21 cellular contexts compared by ENCODE assay signal in genomic region chr14:52060080-52060479, GRCh38. TPM values are rescaled to one million over a fixed set of nuclear protein-coding genes. Genes with fewer than 3 reads are reported as not detected.
DNase-seq lines count a peak whose midpoint lies in the region; ATAC-seq, FAIRE-seq and TF ChIP-seq lines count a peak whose summit lies in the region.
"Had no signal": no experiment of that assay in that cellular context is flagged by ENCODE, and none has a peak within 500 bp of the region (broad histone marks: within the 10 kb centered on the region; RNA-seq: fewer than 3 reads in every experiment).

No MANE protein-coding gene starts in this region.

- H3K4me1 ChIP-seq in kidney (ENCODE audit: control insufficient read depth in 1 of 2, insufficient read depth in 1 of 2, low read depth in 1 of 2, low read length in 2 of 2): peaks cover 5 to 13% of the 10 kb centered on the region in 2 donors

- FAIRE-seq in kidney (lab: Jason Lieb, UNC): no peak
- FAIRE-seq: GM18507 had no signal

- no peak for ATAC-seq in GM18520 (IDR thresholded peaks at IDR 0.05; ENCODE audit: unreplicated experiment)
- ATAC-seq: activated CD4-positive, alpha-beta T cell treated with anti-CD3 and anti-CD28 coated beads for 36 hours; Panc1; stimulated activated memory B cell treated with anti-CD40 and anti-IgM and Interleukin-4, amounts not matched to agents 10 μg/mL and 1 μg/mL and 100 μg/mL, for 72 hours had no signal

- peak overlapping the region; percentile 65 to 66 for H3K27ac ChIP-seq in kidney (ENCODE audit: low read depth in 2 of 2, low read length in 2 of 2)
- H3K27ac ChIP-seq in temporal lobe (ENCODE audit: low read depth, low read length): peak overlapping the region; percentile 47

- no peaks in the 10 kb centered on the region for H3K9me3 ChIP-seq in kidney (ENCODE audit: control insufficient read depth in 1 of 2, low read length in 2 of 2)

- H3K9ac ChIP-seq in kidney (ENCODE audit: low read length in 2 of 2): no peak overlapping the region

- TF ChIP-seq CTCF in LNCaP clone FGC (IDR thresholded peaks at IDR 0.05; ENCODE audit: control insufficient read depth, extremely low read depth, insufficient read depth): no peak
- no peak for TF ChIP-seq CTCF in kidney (IDR thresholded peaks at IDR 0.05; ENCODE audit: borderline replicate concordance, extremely low read depth, insufficient read depth)

- DNase-seq in LNCaP clone FGC (ENCODE audit: low read depth) (peak; percentile 59), fibroblast of gingiva (ENCODE audit: low read depth) (peak; percentile 62), kidney (no peak), GM19240 (ENCODE audit: insufficient read length, low spot score) (no peak), NCI-H1417 treated with DMSO at 0.1 percent for 48 hours (lab: John Stamatoyannopoulos, UW) (no peak), NCI-H2029 (lab: John Stamatoyannopoulos, UW) (no peak)
- DNase-seq: activated CD4-positive, alpha-beta T cell treated with anti-CD3 and anti-CD28 coated beads for 36 hours; activated CD8-positive, alpha-beta memory T cell treated with anti-CD3 and anti-CD28 coated beads, Interleukin-2, amount 50 U/mL, for 48 hours; activated gamma-delta T cell treated with Interleukin-2 at 50 U/mL for 16 hours; anterior cingulate cortex; CD8-positive, alpha-beta memory T cell; dermis blood vessel endothelial cell; H9; NCI-H1417; NCI-H2171 treated with DMSO at 0.1 percent for 48 hours; stimulated activated CD4-positive, alpha-beta T cell treated with anti-CD3 and anti-CD28 coated beads, Interleukin-12 subunit alpha, Interleukin-12 subunit beta, amount 100 ng/mL, for 4 hours had no signal

- no peaks in the 10 kb centered on the region for H3K36me3 ChIP-seq in kidney (ENCODE audit: control insufficient read depth in 1 of 2, insufficient read depth in 2 of 2, low read length in 2 of 2)

- intact Hi-C loops in kidney (cut with DNase I): no loop called here

- H3K4me3 ChIP-seq in LNCaP clone FGC (ENCODE audit: low read depth, low read length): no peak overlapping the region
- H3K4me3 ChIP-seq in kidney (ENCODE audit: low read length in 2 of 2): peak overlapping the region in 1 of 2 donors; percentile 27

RNA-seq across cellular contexts. Expression of gene NID2, which starts 8.8 kb away (rescaled TPM):
- total RNA-seq in kidney (37.7 TPM), temporal lobe (11.8 TPM)
- polyA plus RNA-seq in kidney (ENCODE audit: insufficient read depth, low read depth, low replicate concordance): 7.1 TPM
- total RNA-seq: activated CD4-positive, alpha-beta T cell treated with anti-CD3 and anti-CD28 coated beads for 36 hours; CD8-positive, alpha-beta memory T cell had no signal

Comparison
In these comparisons a context has a peak if more than half of its experiments do, and no peak if none do; other contexts are left out.
1. DNase-seq: peak in LNCaP clone FGC (single experiment) and fibroblast of gingiva (single experiment); none in kidney (single experiment), GM19240 (single experiment), NCI-H1417 treated with DMSO at 0.1 percent for 48 hours (single experiment) and NCI-H2029 (single experiment).